In genomic region chr4:103720661-103721060, GRCh38 we compare ENCODE assay signal across 18 cellular contexts. TPM values are rescaled to one million over a fixed set of nuclear protein-coding genes. Genes with fewer than 3 reads are reported as not detected.
DNase-seq lines count a peak whose midpoint lies in the region; ATAC-seq and TF ChIP-seq lines count a peak whose summit lies in the region.
"Had no signal": no experiment of that assay in that cellular context is flagged by ENCODE, and none has a peak within 500 bp of the region (broad histone marks: within the 10 kb centered on the region; RNA-seq: fewer than 3 reads in every experiment).

No MANE protein-coding gene starts in this region.

- H3K27ac Mint-ChIP-seq in WTC11, result no peak overlapping the region

- no peak overlapping the region for H3K4me2 ChIP-seq in neuronal stem cell (ENCODE audit: insufficient read depth, low read length, poor library complexity, severe bottlenecking)

- H2AK5ac ChIP-seq in neuronal stem cell (ENCODE audit: low read depth, low read length), result no peak overlapping the region

- H3K36me3 ChIP-seq in neuronal stem cell (replicated peaks in 1 of 2; ENCODE audit: control insufficient read depth in 2 of 2, insufficient read depth in 2 of 2, low read length in 2 of 2), result no peaks in the 10 kb centered on the region
- H3K36me3 ChIP-seq: MG63 had no signal

- no peaks in the 10 kb centered on the region for H3K36me3 Mint-ChIP-seq in WTC11

- WGBS in neuronal stem cell (ENCODE audit: extremely low coverage in 2 of 2, insufficient read length in 2 of 2, insufficient replicate concordance in 1 of 2), 2 donors, result no CpG with 5 or more reads among the region's 8 CpGs

- peaks cover 0 to 4% (median 0%) of the 10 kb centered on the region in 3 experiments for H3K27me3 ChIP-seq in neuronal stem cell (ENCODE audit: control insufficient read depth in 3 of 3, insufficient read depth in 3 of 3, low read depth in 1 of 3, low read length in 3 of 3)

- H2BK5ac ChIP-seq in neuronal stem cell (ENCODE audit: low read length), result no peak overlapping the region

- no peak overlapping the region for H2BK12ac ChIP-seq in neuronal stem cell (ENCODE audit: low read length)

- H3K9ac ChIP-seq in neuronal stem cell (ENCODE audit: low read depth, low read length, poor library complexity), result no peak overlapping the region

- no peaks in the 10 kb centered on the region for H3K4me1 ChIP-seq in neuronal stem cell (ENCODE audit: control insufficient read depth in 2 of 2, insufficient read depth in 1 of 2, low read depth in 1 of 2, low read length in 2 of 2)

- DNase-seq in ELF-1 (ENCODE audit: low read depth, low spot score) (peak; percentile 1), WTC11 (ENCODE audit: low spot score) (no peak), neuronal stem cell (ENCODE audit: low spot score) (no peak), KG1 (lab: John Stamatoyannopoulos, UW) (no peak), NCI-H1694 (lab: John Stamatoyannopoulos, UW) (no peak)
- DNase-seq: C1 segment of cervical spinal cord, MG63, NCI-H1092 treated with DMSO at 0.1 percent for 48 hours, NCI-H187 treated with DMSO at 0.1 percent for 48 hours, NCI-H2171, NCI-H510A, NCI-H82, Right ventricle myocardium superior had no signal

- H3K27me3 Mint-ChIP-seq in WTC11 (ENCODE audit: low read depth), result peaks cover 28% of the 10 kb centered on the region

- peak overlapping the region; percentile 78 for H3K4me3 Mint-ChIP-seq in WTC11

- H4K8ac ChIP-seq in neuronal stem cell (ENCODE audit: low read depth, low read length), result no peak overlapping the region

- POLR2A ChIA-PET in WTC11 (lab: Charles Lee), result interaction anchor here (0.5 kb wide), 1 partner anchor 1003 kb away, joined by 3 read pairs; no protein-coding TSS in a partner anchor

- no peak overlapping the region for H2BK120ac ChIP-seq in neuronal stem cell (ENCODE audit: low read depth, low read length)

- H3K4me3 ChIP-seq in iPS-18c (ENCODE audit: insufficient read depth, low read depth, low read length) (peak overlapping the region; percentile 64; the same call in 1 of the 2 replicates), neuronal stem cell (ENCODE audit: low read length in 2 of 2) (no peak overlapping the region)

- TF ChIP-seq CTCF in WTC11 (IDR thresholded peaks at IDR 0.05), result no peak

- no peak for ATAC-seq in WTC11
- no peak for ATAC-seq in GM21367 (IDR thresholded peaks at IDR 0.05; ENCODE audit: unreplicated experiment)
- no peak for ATAC-seq in HG03159 (IDR thresholded peaks at IDR 0.05; ENCODE audit: unreplicated experiment)
- ATAC-seq: HepG2 had no signal

- no peaks in the 10 kb centered on the region for H3K9me3 Mint-ChIP-seq in WTC11

- H3K18ac ChIP-seq in neuronal stem cell (ENCODE audit: low read length), result no peak overlapping the region

- no peak overlapping the region for H3K23ac ChIP-seq in neuronal stem cell (ENCODE audit: low read depth, low read length, poor library complexity)

- H3K9me3 ChIP-seq in iPS-18c (ENCODE audit: control insufficient read depth, insufficient read depth, low read length) (no peaks in the 10 kb centered on the region), neuronal stem cell (replicated peaks in 1 of 2; ENCODE audit: control insufficient read depth in 2 of 2, insufficient read depth in 1 of 2, low read depth in 1 of 2, low read length in 2 of 2) (no peaks in the 10 kb centered on the region)
- H3K9me3 ChIP-seq: MG63 had no signal

- no peaks in the 10 kb centered on the region for H3K79me1 ChIP-seq in neuronal stem cell (ENCODE audit: low read depth, low read length)

- peaks cover 14% of the 10 kb centered on the region for H3K4me1 Mint-ChIP-seq in WTC11

- H2BK15ac ChIP-seq in neuronal stem cell (ENCODE audit: low read length), result no peak overlapping the region

- H3K27ac ChIP-seq in neuronal stem cell (replicated peaks; ENCODE audit: low read length), result no peak overlapping the region

- H3K4ac ChIP-seq in neuronal stem cell (ENCODE audit: low read length), result no peak overlapping the region

- no peak overlapping the region for H4K91ac ChIP-seq in neuronal stem cell (ENCODE audit: low read depth, low read length, poor library complexity)

- CTCF ChIA-PET in WTC11 (lab: Charles Lee), result no interaction called here

- peak overlapping the region; percentile 81 for H2AFZ ChIP-seq in neuronal stem cell (ENCODE audit: low read length)

- no peak overlapping the region for H3K14ac ChIP-seq in neuronal stem cell (ENCODE audit: low read length)

TF ChIP-seq in WTC11, 78 proteins besides CTCF, POLR2A, EP300 and RAD21:
- TF ChIP-seq SMAD4 (CRISPR knock-in tag; IDR thresholded peaks at IDR 0.05), result no peak
- TF ChIP-seq GRHL2 (CRISPR knock-in tag; IDR thresholded peaks at IDR 0.05; ENCODE audit: insufficient replicate concordance, severe bottlenecking), result no peak
- no peak for TF ChIP-seq USF1 (CRISPR knock-in tag; IDR thresholded peaks at IDR 0.05)
- TF ChIP-seq PRRX2 (CRISPR knock-in tag; IDR thresholded peaks at IDR 0.05), result no peak
- TF ChIP-seq MYBL2 (CRISPR knock-in tag; IDR thresholded peaks at IDR 0.05), result no peak
- TF ChIP-seq NFE2L1 (CRISPR knock-in tag; IDR thresholded peaks at IDR 0.05), result no peak
- TF ChIP-seq ESRRA (CRISPR knock-in tag; IDR thresholded peaks at IDR 0.05; ENCODE audit: borderline replicate concordance), result no peak
- no peak for TF ChIP-seq IRF2 (CRISPR knock-in tag; IDR thresholded peaks at IDR 0.05; ENCODE audit: borderline replicate concordance, low read depth)
- no peak for TF ChIP-seq ELF4 (CRISPR knock-in tag; IDR thresholded peaks at IDR 0.05; ENCODE audit: low read depth)
- TF ChIP-seq JAZF1 (CRISPR knock-in tag; IDR thresholded peaks at IDR 0.05), result no peak
- no peak for TF ChIP-seq ZNF232 (CRISPR knock-in tag; IDR thresholded peaks at IDR 0.05)
- TF ChIP-seq E2F4 (CRISPR knock-in tag; IDR thresholded peaks at IDR 0.05; ENCODE audit: borderline replicate concordance, low read depth), result no peak
- no peak for TF ChIP-seq ATF3 (CRISPR knock-in tag; conservative IDR thresholded peaks at IDR 0.05)

RNA-seq across cellular contexts. Expression of gene TACR3, which starts 0.9 kb away (rescaled TPM):
- 2.7 TPM in 3 replicates for total RNA-seq in WTC11 (2021)
- 0.24 TPM for polyA plus RNA-seq in neuronal stem cell (2013, experiment 1 of 2)
- polyA plus RNA-seq in neuronal stem cell (2013, experiment 2 of 2), result 0.22 TPM
- total RNA-seq: A172, HepG2, Right ventricle myocardium superior had no signal
- polyA plus RNA-seq: HepG2 had no signal
